In genomic region chr20:19659468-19659867, GRCh38 we compare ENCODE assay signal across 1 cellular context.
TF ChIP-seq lines count a peak whose summit lies in the region.

No MANE protein-coding gene starts in this region.

TF ChIP-seq in GM12878, 131 proteins besides CTCF, POLR2A, EP300 and RAD21:
- no peak for TF ChIP-seq SP1 (IDR thresholded peaks at IDR 0.05; ENCODE audit: low read depth, low read length)
- TF ChIP-seq SIX5 (IDR thresholded peaks at IDR 0.05; ENCODE audit: low read depth, low read length, severe bottlenecking) = no peak
- TF ChIP-seq TBL1XR1 (IDR thresholded peaks at IDR 0.05; ENCODE audit: low read depth, low read length) = no peak
